In the genomic region with DNA sequence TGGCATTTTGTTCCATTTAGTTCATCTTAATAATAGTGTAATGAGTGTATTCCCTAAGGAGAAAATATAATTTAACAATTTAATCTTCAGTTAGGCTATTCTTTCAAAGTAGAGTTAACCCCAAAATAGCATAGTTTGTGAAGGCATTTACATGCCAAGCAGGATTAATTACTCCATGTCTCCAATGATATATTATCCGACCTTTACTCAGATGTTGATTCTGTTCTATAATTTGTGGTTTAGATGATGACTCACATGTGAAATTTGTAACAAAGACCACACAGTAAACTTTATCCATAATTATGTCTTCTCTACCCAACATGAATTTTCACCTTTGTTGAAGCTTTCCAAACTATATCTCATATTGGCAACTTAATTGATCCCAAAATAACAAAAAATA, we compare ENCODE assay signal across 2 cellular contexts.
A peak's percentile ranks its signal among the peaks of the same experiment; 100 is the strongest.
TF ChIP-seq lines count a peak whose summit lies in the region.

No MANE protein-coding gene starts in this region.

TF ChIP-seq in SK-N-SH treated with all-trans-retinoic acid at 6 μM for 48 hours, 23 proteins besides CTCF, POLR2A, EP300 and RAD21 (continued from another document):
- TF ChIP-seq, protein P1, sequence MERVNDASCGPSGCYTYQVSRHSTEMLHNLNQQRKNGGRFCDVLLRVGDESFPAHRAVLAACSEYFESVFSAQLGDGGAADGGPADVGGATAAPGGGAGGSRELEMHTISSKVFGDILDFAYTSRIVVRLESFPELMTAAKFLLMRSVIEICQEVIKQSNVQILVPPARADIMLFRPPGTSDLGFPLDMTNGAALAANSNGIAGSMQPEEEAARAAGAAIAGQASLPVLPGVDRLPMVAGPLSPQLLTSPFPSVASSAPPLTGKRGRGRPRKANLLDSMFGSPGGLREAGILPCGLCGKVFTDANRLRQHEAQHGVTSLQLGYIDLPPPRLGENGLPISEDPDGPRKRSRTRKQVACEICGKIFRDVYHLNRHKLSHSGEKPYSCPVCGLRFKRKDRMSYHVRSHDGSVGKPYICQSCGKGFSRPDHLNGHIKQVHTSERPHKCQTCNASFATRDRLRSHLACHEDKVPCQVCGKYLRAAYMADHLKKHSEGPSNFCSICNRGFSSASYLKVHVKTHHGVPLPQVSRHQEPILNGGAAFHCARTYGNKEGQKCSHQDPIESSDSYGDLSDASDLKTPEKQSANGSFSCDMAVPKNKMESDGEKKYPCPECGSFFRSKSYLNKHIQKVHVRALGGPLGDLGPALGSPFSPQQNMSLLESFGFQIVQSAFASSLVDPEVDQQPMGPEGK (CRISPR knock-in tag; IDR thresholded peaks at IDR 0.05; ENCODE audit: borderline replicate concordance) = 0 out of 2 replicates have a peak, but pooled peaks have one; percentile 27

TF ChIP-seq in SK-N-SH, 30 proteins besides CTCF, POLR2A, EP300 and RAD21 (continued from another document):
- TF ChIP-seq, protein P2, sequence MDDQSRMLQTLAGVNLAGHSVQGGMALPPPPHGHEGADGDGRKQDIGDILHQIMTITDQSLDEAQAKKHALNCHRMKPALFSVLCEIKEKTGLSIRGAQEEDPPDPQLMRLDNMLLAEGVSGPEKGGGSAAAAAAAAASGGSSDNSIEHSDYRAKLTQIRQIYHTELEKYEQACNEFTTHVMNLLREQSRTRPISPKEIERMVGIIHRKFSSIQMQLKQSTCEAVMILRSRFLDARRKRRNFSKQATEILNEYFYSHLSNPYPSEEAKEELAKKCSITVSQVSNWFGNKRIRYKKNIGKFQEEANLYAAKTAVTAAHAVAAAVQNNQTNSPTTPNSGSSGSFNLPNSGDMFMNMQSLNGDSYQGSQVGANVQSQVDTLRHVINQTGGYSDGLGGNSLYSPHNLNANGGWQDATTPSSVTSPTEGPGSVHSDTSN (IDR thresholded peaks at IDR 0.05) = no peak
- no peak for TF ChIP-seq FOXJ3 (CRISPR knock-in tag; IDR thresholded peaks at IDR 0.05)
- TF ChIP-seq FOXM1 (IDR thresholded peaks at IDR 0.05; ENCODE audit: low read depth) = no peak
- TF ChIP-seq TCF12 (IDR thresholded peaks at IDR 0.05) = no peak
- no peak for TF ChIP-seq MXI1 (IDR thresholded peaks at IDR 0.05; ENCODE audit: low read depth, low read length)
- no peak for TF ChIP-seq RXRA (IDR thresholded peaks at IDR 0.05; ENCODE audit: borderline replicate concordance, low read depth)
- TF ChIP-seq NRF1 (IDR thresholded peaks at IDR 0.05; ENCODE audit: low read depth, low read length) = no peak
